Comparison of ENCODE assay signal across 16 cellular contexts in the genomic region with DNA sequence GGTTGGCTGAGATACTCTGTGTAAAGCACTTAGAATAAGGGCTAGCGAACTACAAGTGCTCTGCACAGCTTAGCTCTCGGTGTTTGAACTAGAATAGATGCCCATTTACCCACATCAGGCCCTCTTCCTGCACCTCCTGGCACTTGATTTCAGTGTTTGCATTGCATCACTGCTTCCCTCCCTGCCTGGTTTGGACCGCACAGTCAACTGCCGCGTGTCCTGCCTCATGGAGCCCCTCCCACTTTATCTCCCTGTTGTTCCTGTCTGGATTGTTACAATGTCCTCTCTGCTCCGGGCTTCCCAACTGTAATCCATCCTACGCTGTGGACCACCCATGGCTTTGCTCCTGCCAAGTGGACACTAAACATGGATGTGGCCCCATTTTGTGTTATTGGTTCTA.
"Had no signal": no experiment of that assay in that cellular context is flagged by ENCODE, and none has a peak within 500 bp of the region (broad histone marks: within the 10 kb centered on the region; RNA-seq: fewer than 3 reads in every experiment).

No MANE protein-coding gene starts in this region.

- ATAC-seq: activated T-cell treated with anti-CD3 and anti-CD28 coated beads, Interleukin-2, amount 50 U/mL, for 72 hours; foreskin keratinocyte had no signal

- H3K36me3 ChIP-seq: brain microvascular endothelial cell, stomach had no signal

- H2AFZ ChIP-seq: hepatocyte had no signal

- H3K4me2 ChIP-seq: hepatocyte, smooth muscle cell had no signal

- H3K4me1 ChIP-seq: foreskin keratinocyte, testis had no signal

- H3K27me3 ChIP-seq: brain microvascular endothelial cell, hepatocyte, stomach, testis had no signal

- H3K9me3 ChIP-seq: stomach, testis had no signal

- H3K4me3 ChIP-seq: hepatocyte, smooth muscle cell, stomach, testis had no signal

- H3K79me2 ChIP-seq: hepatocyte had no signal

- DNase-seq: activated CD4-positive, alpha-beta T cell treated with anti-CD3 and anti-CD28 coated beads, Interleukin-2, amount 50 U/mL, for 1 hour; activated CD4-positive, CD25-positive, alpha-beta regulatory T cell treated with anti-CD3 and anti-CD28 coated beads, Interleukin-2, amount 50 U/mL, for 72 hours; activated effector memory CD4-positive, alpha-beta T cell treated with anti-CD3 and anti-CD28 coated beads, Interleukin-2, amount 50 U/mL, for 16 hours; activated naive CD4-positive, alpha-beta T cell treated with anti-CD3 and anti-CD28 coated beads, Interleukin-2, amount 50 U/mL, for 16 hours; activated T-cell treated with anti-CD3 and anti-CD28 coated beads, Interleukin-2, amount 50 U/mL, for 72 hours; aorta; brain microvascular endothelial cell; effector memory CD4-positive, alpha-beta T cell; foreskin keratinocyte; stimulated activated CD4-positive, alpha-beta T cell treated with anti-CD3 and anti-CD28 coated beads, Interleukin-4, amount 100 ng/mL, for 1 hour; stomach; T-helper 2 cell; testis had no signal

- H3K27ac ChIP-seq: brain microvascular endothelial cell, foreskin keratinocyte, hepatocyte, stomach, testis, VCaP had no signal
